Comparison of ENCODE assay signal across 9 cellular contexts in genomic region chrX:37746268-37746931, GRCh38. TPM values are rescaled to one million over a fixed set of nuclear protein-coding genes. Genes with fewer than 3 reads are reported as not detected.
DNase-seq lines count a peak whose midpoint lies in the region; ATAC-seq, FAIRE-seq and TF ChIP-seq lines count a peak whose summit lies in the region.
"Had no signal": no experiment of that assay in that cellular context is flagged by ENCODE, and none has a peak within 500 bp of the region (broad histone marks: within the 10 kb centered on the region; RNA-seq: fewer than 3 reads in every experiment).

No MANE protein-coding gene starts in this region.

- intact Hi-C loops in right lobe of liver (cut with DNase I) = no loop called here
- intact Hi-C loops in HepG2 (cut with micrococcal nuclease; ENCODE audit: unreplicated experiment) = loop anchor here (10.0 kb wide), 1 partner anchor 178 kb away; no protein-coding TSS in a partner anchor

- CTCF ChIA-PET in HepG2 (lab: Yijun Ruan, JAX; ENCODE audit: low intra/inter-chr PET ratio, low total read pairs) = interaction anchor here (1.3 to 1.7 kb wide), 2 partner anchors 79 to 428 kb away, joined by 4 to 11 read pairs; no protein-coding TSS in a partner anchor

- H3K27ac Mint-ChIP-seq in GM23338 = no peak overlapping the region

- no peaks in the 10 kb centered on the region for H3K36me3 Mint-ChIP-seq in GM23338 (ENCODE audit: low read depth)

- POLR2A ChIA-PET in HepG2 (lab: Yijun Ruan, JAX) = no interaction called here

- no peaks in the 10 kb centered on the region for H3K4me1 Mint-ChIP-seq in GM23338

- ATAC-seq in right lobe of liver (peak; percentile 11 to 50 (median 26)), HepG2 (no peak), HG03025 (IDR thresholded peaks at IDR 0.05; ENCODE audit: low FRiP score, unreplicated experiment) (peak; percentile 93), GM23338 (no peak)

- no peak for FAIRE-seq in HepG2 (lab: Jason Lieb, UNC)
- FAIRE-seq: keratinocyte had no signal

- no peak for TF ChIP-seq RAD21 in HepG2 (CRISPR knock-in tag; IDR thresholded peaks at IDR 0.05)

- H2AFZ ChIP-seq in HepG2 (ENCODE audit: low read length) = no peak overlapping the region
- no peak overlapping the region for H2AFZ ChIP-seq in parathyroid adenoma
- H2AFZ ChIP-seq in GM23338 = no peak overlapping the region

- in situ Hi-C loops in HepG2 (cut with HindIII; ENCODE audit: extremely low pct_ligation_motif_present, low pct_unique_long_range_greater_than_20kb) = loop anchor here (10.0 kb wide), 1 partner anchor 428 kb away; no protein-coding TSS in a partner anchor

- H3K27me3 Mint-ChIP-seq in GM23338 (ENCODE audit: insufficient read depth, low read depth, poor library complexity) = peaks cover 3% of the 10 kb centered on the region

- BruUV-seq in HepG2 (replicated peaks; lab: Mats Ljungman, UMichigan) = no TSS peak

- H3K4me1 ChIP-seq in right lobe of liver (no peaks in the 10 kb centered on the region), HepG2 (ENCODE audit: insufficient read depth, low read length) (no peaks in the 10 kb centered on the region), parathyroid adenoma (peaks cover 4% of the 10 kb centered on the region), GM23338 (ENCODE audit: insufficient read depth) (no peaks in the 10 kb centered on the region)
- H3K4me1 ChIP-seq in effector memory CD4-positive, alpha-beta T cell (ENCODE audit: control insufficient read depth, insufficient read depth, low read length, poor library complexity, severe bottlenecking) = no peaks in the 10 kb centered on the region

- WGBS in right lobe of liver (ENCODE audit: insufficient coverage, low coverage, low lambda C conversion rate, missing lambda C conversion rate) = 50% methylated on average over 6 of the region's 7 CpGs
- 13% methylated on average over 6 of the region's 7 CpGs for WGBS in HepG2 (ENCODE audit: low lambda C conversion rate)

- H4K20me1 ChIP-seq in HepG2 (ENCODE audit: insufficient read depth, low read length) = no peaks in the 10 kb centered on the region
- H4K20me1 ChIP-seq in GM23338 (replicated peaks; ENCODE audit: insufficient read depth) = no peaks in the 10 kb centered on the region

- no peak overlapping the region for H3K4me2 ChIP-seq in HepG2 (ENCODE audit: low read depth, low read length)
- H3K4me2 ChIP-seq in parathyroid adenoma (ENCODE audit: low read length) = peak overlapping the region; percentile 5
- no peak overlapping the region for H3K4me2 ChIP-seq in GM23338

- TF ChIP-seq POLR2A in right lobe of liver (IDR thresholded peaks at IDR 0.05) (no peak), HepG2 (IDR thresholded peaks at IDR 0.05; ENCODE audit: insufficient read depth in 1 of 2, low read depth in 2 of 2, low read length in 2 of 2) (no peak)

- no peak for TF ChIP-seq CTCF in right lobe of liver (IDR thresholded peaks at IDR 0.05)
- TF ChIP-seq CTCF in HepG2 (CRISPR knock-in tag; IDR thresholded peaks at IDR 0.05) = no peak
- TF ChIP-seq CTCF in parathyroid adenoma (IDR thresholded peaks at IDR 0.05) = no peak
- no peak for TF ChIP-seq CTCF in GM23338 (conservative IDR thresholded peaks at IDR 0.05; ENCODE audit: low read depth in 2 of 2)

- H3K4me3 Mint-ChIP-seq in GM23338 = no peak overlapping the region

- DNase-seq in right lobe of liver = no peak
- DNase-seq in HepG2 (ENCODE audit: low spot score) = no peak
- peak; percentile 94 for DNase-seq in SIG-M5 treated with dmso at 0.1 percent for 504 hours (lab: John Stamatoyannopoulos, UW; ENCODE audit: unreplicated experiment)
- no peak for DNase-seq in effector memory CD4-positive, alpha-beta T cell
- DNase-seq in GM23338 (ENCODE audit: low spot score) = no peak
- DNase-seq in cerebellar cortex (ENCODE audit: low spot score) = no peak

- H3K27ac ChIP-seq in right lobe of liver = no peak overlapping the region
- no peak overlapping the region for H3K27ac ChIP-seq in HepG2 (ENCODE audit: extremely low read length, insufficient read depth, low read length)
- H3K27ac ChIP-seq in parathyroid adenoma = no peak overlapping the region
- H3K27ac ChIP-seq in effector memory CD4-positive, alpha-beta T cell (ENCODE audit: insufficient read depth, low read length, poor library complexity, severe bottlenecking) = no peak overlapping the region
- H3K27ac ChIP-seq in GM23338 (ENCODE audit: low read depth) = no peak overlapping the region

- no peaks in the 10 kb centered on the region for H3K9me2 ChIP-seq in GM23338 (ENCODE audit: insufficient read depth)

- H3K9me3 ChIP-seq in right lobe of liver (no peaks in the 10 kb centered on the region), HepG2 (ENCODE audit: low read length) (no peaks in the 10 kb centered on the region), parathyroid adenoma (ENCODE audit: control insufficient read depth, low read length) (no peaks in the 10 kb centered on the region)
- H3K9me3 ChIP-seq in effector memory CD4-positive, alpha-beta T cell (ENCODE audit: control insufficient read depth, low read length) = no peaks in the 10 kb centered on the region

- no peaks in the 10 kb centered on the region for H3F3A ChIP-seq in GM23338 (replicated peaks; ENCODE audit: low read depth)

- H3K4me3 ChIP-seq in right lobe of liver (no peak overlapping the region), HepG2 (replicated peaks in 1 of 3; ENCODE audit: insufficient read depth in 1 of 3, low read depth in 2 of 3, low read length in 3 of 3) (no peak overlapping the region), parathyroid adenoma (ENCODE audit: low read depth, low read length) (no peak overlapping the region), GM23338 (no peak overlapping the region)
- no peak overlapping the region for H3K4me3 ChIP-seq in effector memory CD4-positive, alpha-beta T cell (ENCODE audit: insufficient read depth, low read depth, low read length, poor library complexity, severe bottlenecking)

- H3K27me3 ChIP-seq in right lobe of liver = peaks cover 2 to 4% of the 10 kb centered on the region in 2 donors
- no peaks in the 10 kb centered on the region for H3K27me3 ChIP-seq in HepG2 (ENCODE audit: control insufficient read depth in 1 of 2, insufficient read depth in 2 of 2, low read length in 2 of 2)
- no peaks in the 10 kb centered on the region for H3K27me3 ChIP-seq in parathyroid adenoma (ENCODE audit: control insufficient read depth, insufficient read depth, low read length)
- no peaks in the 10 kb centered on the region for H3K27me3 ChIP-seq in effector memory CD4-positive, alpha-beta T cell (replicated peaks; ENCODE audit: control insufficient read depth, insufficient read depth, low read length, poor library complexity, severe bottlenecking)
- H3K27me3 ChIP-seq in GM23338 (ENCODE audit: insufficient read depth) = no peaks in the 10 kb centered on the region

- TF ChIP-seq EP300 in HepG2 (IDR thresholded peaks at IDR 0.05; ENCODE audit: low read depth in 2 of 2, low read length in 2 of 2) = no peak
- no peak for TF ChIP-seq EP300 in HepG2 (CRISPR knock-in tag; IDR thresholded peaks at IDR 0.05; ENCODE audit: borderline replicate concordance)

- H3K9ac ChIP-seq in HepG2 (ENCODE audit: insufficient read depth, low read depth, low read length) (no peak overlapping the region), parathyroid adenoma (no peak overlapping the region)

- H3K79me2 ChIP-seq in HepG2 (ENCODE audit: insufficient read depth, low read length) (no peaks in the 10 kb centered on the region), parathyroid adenoma (no peaks in the 10 kb centered on the region), GM23338 (replicated peaks; ENCODE audit: insufficient read depth) (no peaks in the 10 kb centered on the region)

- no peaks in the 10 kb centered on the region for H3K36me3 ChIP-seq in right lobe of liver
- no peaks in the 10 kb centered on the region for H3K36me3 ChIP-seq in HepG2 (replicated peaks in 1 of 2; ENCODE audit: control insufficient read depth in 1 of 2, insufficient read depth in 2 of 2, low read length in 2 of 2)
- H3K36me3 ChIP-seq in parathyroid adenoma (ENCODE audit: control insufficient read depth, insufficient read depth, low read length) = no peaks in the 10 kb centered on the region
- H3K36me3 ChIP-seq in effector memory CD4-positive, alpha-beta T cell (ENCODE audit: control insufficient read depth, insufficient read depth, low read length) = no peaks in the 10 kb centered on the region
- no peaks in the 10 kb centered on the region for H3K36me3 ChIP-seq in GM23338 (ENCODE audit: insufficient read depth)

- H3K9me3 Mint-ChIP-seq in GM23338 = no peaks in the 10 kb centered on the region

TF ChIP-seq in HepG2, 621 proteins besides CTCF, POLR2A, EP300 and RAD21 (continues in another document):
- TF ChIP-seq ZSCAN25 (CRISPR knock-in tag; IDR thresholded peaks at IDR 0.05) (no peak), ZBTB21 (CRISPR knock-in tag; IDR thresholded peaks at IDR 0.05) (no peak)

TF ChIP-seq in GM23338, 12 proteins besides CTCF, POLR2A, EP300 and RAD21:
- no peak for TF ChIP-seq STAT1 (IDR thresholded peaks at IDR 0.05; ENCODE audit: unreplicated experiment)

RNA-seq across cellular contexts. Expression of gene CYBB, which starts 33.5 kb away (rescaled TPM):
- 10 to 100 TPM in 3 of 6 experiments, 1 to 10 TPM in 3; 5.7 to 39.4 (median 10.0) TPM for total RNA-seq in right lobe of liver
- not detected in 2 replicates for total RNA-seq in HepG2 (2016; rRNA removed; fragmentation: Illumina TruSeq; extraction: Trizol)
- total RNA-seq in HepG2 (2016; cell fraction: cytosol; rRNA removed; fragmentation: Illumina TruSeq; extraction: Trizol; ENCODE audit: low read depth) = not detected in 2 replicates
- not detected in 2 replicates for total RNA-seq in HepG2 (2016; cell fraction: insoluble cytoplasmic fraction; rRNA removed; fragmentation: Illumina TruSeq; extraction: Trizol)
- total RNA-seq in HepG2 (2016; cell fraction: membrane; rRNA removed; fragmentation: Illumina TruSeq; extraction: Trizol) = not detected in 2 replicates
- total RNA-seq in HepG2 (2016; cell fraction: nucleus; rRNA removed; fragmentation: Illumina TruSeq; extraction: Trizol) = not detected in 2 replicates
- polyA plus RNA-seq in HepG2 (2011; rRNA removed) = not detected in 2 replicates
- not detected in 2 replicates for polyA plus RNA-seq in HepG2 (2011; cell fraction: cytosol; rRNA removed)
- polyA plus RNA-seq in HepG2 (2011; cell fraction: nucleus; rRNA removed) = not detected in 2 replicates
- not detected in 2 replicates for polyA plus RNA-seq in HepG2 (2012)
- polyA plus RNA-seq in HepG2 (2016; cell fraction: cytosol; fragmentation: Illumina TruSeq; extraction: Trizol; ENCODE audit: low read depth) = not detected in 2 replicates
- not detected in 2 replicates for polyA plus RNA-seq in HepG2 (2016; cell fraction: insoluble cytoplasmic fraction; fragmentation: Illumina TruSeq; extraction: Trizol; ENCODE audit: low read depth)
- not detected in 2 replicates for polyA plus RNA-seq in HepG2 (2016; cell fraction: membrane; fragmentation: Illumina TruSeq; extraction: Trizol; ENCODE audit: low read depth)
- not detected in 2 replicates for polyA plus RNA-seq in HepG2 (2016; cell fraction: nucleus; fragmentation: Illumina TruSeq; extraction: Trizol; ENCODE audit: insufficient read depth, low read depth)
- 0.80 TPM in 1 of 2 replicates, not detected in the other for polyA minus RNA-seq in HepG2 (2011; rRNA and poly(A)+ RNA removed; ENCODE audit: low replicate concordance)
- polyA minus RNA-seq in HepG2 (2011; cell fraction: cytosol; rRNA and poly(A)+ RNA removed) = not detected in 2 replicates
- not detected in 2 replicates for polyA minus RNA-seq in HepG2 (2011; cell fraction: nucleus; rRNA and poly(A)+ RNA removed)
- total RNA-seq in GM23338 (2014; rRNA removed; shearing (Covaris generic)) = 0.04 TPM in 1 of 2 replicates, not detected in the other
- 0.06 TPM in 1 of 2 replicates, not detected in the other for polyA plus RNA-seq in GM23338 (2016; fragmentation: Nextera tagmentation; extraction: Ambion mirVana)

Comparison
In these comparisons a context has a peak if more than half of its experiments do, and no peak if none do; other contexts are left out.
1. ATAC-seq: peak in right lobe of liver (4 of 4) and HG03025 (single experiment); none in HepG2 (single experiment) and GM23338 (single experiment).